In genomic region chr11:76291576-76292526, GRCh38 we compare ENCODE assay signal across 12 cellular contexts.
DNase-seq lines count a peak whose midpoint lies in the region; ATAC-seq and TF ChIP-seq lines count a peak whose summit lies in the region.
"Had no signal": no experiment of that assay in that cellular context is flagged by ENCODE, and none has a peak within 500 bp of the region (broad histone marks: within the 10 kb centered on the region; RNA-seq: fewer than 3 reads in every experiment).

No MANE protein-coding gene starts in this region.

- peaks cover 33% of the 10 kb centered on the region for H3K4me1 Mint-ChIP-seq in nephron progenitor cell

- no peak overlapping the region for H3K27ac Mint-ChIP-seq in nephron progenitor cell
- H3K27ac Mint-ChIP-seq: T-helper 17 cell had no signal

- H3K4me3 Mint-ChIP-seq in nephron progenitor cell = no peak overlapping the region

- H3K4me2 ChIP-seq in PC-9 = peak overlapping the region; percentile 55

- ATAC-seq in HG03432 (IDR thresholded peaks at IDR 0.05; ENCODE audit: unreplicated experiment) (peak; percentile 37), GM18517 (IDR thresholded peaks at IDR 0.05; ENCODE audit: unreplicated experiment) (no peak), Right ventricle myocardium inferior (no peak)
- ATAC-seq: T-helper 17 cell had no signal

- no peak overlapping the region for H2AFZ ChIP-seq in PC-9

- BruUV-seq in PC-9 (replicated peaks; lab: Mats Ljungman, UMichigan) = no TSS peak

- no peaks in the 10 kb centered on the region for H3K9me2 ChIP-seq in PC-9 (ENCODE audit: insufficient read depth)

- H3K9me3 Mint-ChIP-seq in nephron progenitor cell = no peaks in the 10 kb centered on the region
- H3K9me3 Mint-ChIP-seq: CD8-positive, alpha-beta memory T cell had no signal

- peak; percentile 96 for DNase-seq in DMS53 treated with DMSO at 0.1 percent for 48 hours (lab: John Stamatoyannopoulos, UW; ENCODE audit: unreplicated experiment)
- peak; percentile 74 to 85 for DNase-seq in PC-9
- DNase-seq in nephron progenitor cell = peak; percentile 73
- no peak for DNase-seq in Right ventricle myocardium inferior (ENCODE audit: missing footprints)
- no peak for DNase-seq in stimulated activated CD4-positive, alpha-beta T cell treated with anti-CD3 and anti-CD28 coated beads, Interleukin-1b, Interleukin-23, amount 100 ng/mL, for 48 hours
- no peak for DNase-seq in activated T-cell treated with anti-CD3 and anti-CD28 coated beads, Interleukin-2, amount 50 U/mL, for 48 hours
- DNase-seq: activated naive CD4-positive, alpha-beta T cell treated with anti-CD3 and anti-CD28 coated beads, Interleukin-2, amount 50 U/mL, for 16 hours; CD8-positive, alpha-beta memory T cell; T-helper 17 cell had no signal

- H3K4me3 ChIP-seq in PC-9 = no peak overlapping the region

- no peaks in the 10 kb centered on the region for H3K36me3 ChIP-seq in PC-9 (ENCODE audit: low read depth)

- intact Hi-C loops in PC-9 (cut with micrococcal nuclease; ENCODE audit: unreplicated experiment) = loop anchor here (1.0 kb wide), 1 partner anchor 83 kb away; no protein-coding TSS in a partner anchor
- intact Hi-C loops in Right ventricle myocardium inferior (cut with DNase I) = no loop called here

- H4K20me1 ChIP-seq in PC-9 (ENCODE audit: insufficient read depth) = no peaks in the 10 kb centered on the region

- peak; percentile 47; the same call in 1 of the 2 replicates for TF ChIP-seq CTCF in PC-9 (conservative IDR thresholded peaks at IDR 0.05)
- no peak for TF ChIP-seq CTCF in nephron progenitor cell (IDR thresholded peaks at IDR 0.05)

- H3K36me3 Mint-ChIP-seq in nephron progenitor cell (ENCODE audit: low read depth) = no peaks in the 10 kb centered on the region
- H3K36me3 Mint-ChIP-seq: CD8-positive, alpha-beta memory T cell had no signal

- H3K27me3 Mint-ChIP-seq in nephron progenitor cell (ENCODE audit: low read depth, poor library complexity) = peaks cover 82% of the 10 kb centered on the region
- H3K27me3 Mint-ChIP-seq: CD8-positive, alpha-beta memory T cell; T-helper 17 cell had no signal

- H3K9me3 ChIP-seq in PC-9 (ENCODE audit: insufficient read depth, low read depth) = no peaks in the 10 kb centered on the region

- no peaks in the 10 kb centered on the region for H3K27me3 ChIP-seq in PC-9 (ENCODE audit: insufficient read depth, low read depth)

- no peaks in the 10 kb centered on the region for H3K79me2 ChIP-seq in PC-9 (ENCODE audit: low read depth)

- H3K4me1 ChIP-seq in PC-9 (replicated peaks; ENCODE audit: insufficient read depth) = peaks cover 18% of the 10 kb centered on the region

- H3K27ac ChIP-seq in PC-9 = no peak overlapping the region
- H3K27ac ChIP-seq: HL-60 had no signal

- CTCF ChIA-PET in PC-9 (lab: Charles Lee) = interaction anchor here (0.8 kb wide), 1 partner anchor 83 kb away, joined by 3 read pairs; no protein-coding TSS in a partner anchor

- peaks cover 17% of the 10 kb centered on the region for H3F3A ChIP-seq in PC-9 (ENCODE audit: insufficient read depth, low read depth)

- POLR2A ChIA-PET in PC-9 (lab: Charles Lee; ENCODE audit: unreplicated experiment) = interaction anchor here (0.5 to 0.6 kb wide), 3 partner anchors 84 to 430 kb away, joined by 3 to 6 read pairs (median 3); no protein-coding TSS in a partner anchor

Comparison
In these comparisons a context has a peak if more than half of its experiments do, and no peak if none do; other contexts are left out.
1. DNase-seq: peak in DMS53 treated with DMSO at 0.1 percent for 48 hours (single experiment), PC-9 (2 of 2) and nephron progenitor cell (single experiment); none in Right ventricle myocardium inferior (single experiment), stimulated activated CD4-positive, alpha-beta T cell treated with anti-CD3 and anti-CD28 coated beads, Interleukin-1b, Interleukin-23, amount 100 ng/mL, for 48 hours (single experiment) and activated T-cell treated with anti-CD3 and anti-CD28 coated beads, Interleukin-2, amount 50 U/mL, for 48 hours (0 of 2).